In genomic region chr9:134413890-134414731, GRCh38 we compare ENCODE assay signal across 10 cellular contexts.
A peak's percentile ranks its signal among the peaks of the same experiment; 100 is the strongest.
DNase-seq lines count a peak whose midpoint lies in the region; ATAC-seq and TF ChIP-seq lines count a peak whose summit lies in the region.
"Had no signal": no experiment of that assay in that cellular context is flagged by ENCODE, and none has a peak within 500 bp of the region (broad histone marks: within the 10 kb centered on the region; RNA-seq: fewer than 3 reads in every experiment).

No MANE protein-coding gene starts in this region.

- TF ChIP-seq CTCF in RWPE2 (IDR thresholded peaks at IDR 0.05; ENCODE audit: poor library complexity, severe bottlenecking) (no peak), Caco-2 (IDR thresholded peaks at IDR 0.05; ENCODE audit: insufficient read depth in 1 of 2, low read depth in 1 of 2, low read length in 1 of 2, severe bottlenecking in 1 of 2, unreplicated experiment in 1 of 2) (no peak)

- H3K36me3 ChIP-seq in RWPE2 (ENCODE audit: low read depth) (peaks cover 26% of the 10 kb centered on the region), Caco-2 (ENCODE audit: control insufficient read depth, insufficient read depth, low read length) (peaks cover 3% of the 10 kb centered on the region; the same call in 1 of the 2 replicates)

- intact Hi-C loops in Caco-2 (cut with micrococcal nuclease; ENCODE audit: unreplicated experiment): no loop called here

- H3K4me3 ChIP-seq in RWPE2 (ENCODE audit: severe bottlenecking) (no peak overlapping the region), Caco-2 (ENCODE audit: low read depth, low read length) (no peak overlapping the region)
- H3K4me3 ChIP-seq: right lobe of liver had no signal

- H3K27me3 ChIP-seq in RWPE2 (ENCODE audit: insufficient read depth, poor library complexity, severe bottlenecking): no peaks in the 10 kb centered on the region
- no peaks in the 10 kb centered on the region for H3K27me3 ChIP-seq in Caco-2 (replicated peaks; ENCODE audit: control insufficient read depth, insufficient read depth, low read length)
- H3K27me3 ChIP-seq: right lobe of liver had no signal

- H3K27ac ChIP-seq in RWPE2 (ENCODE audit: poor library complexity, severe bottlenecking): peak overlapping the region; percentile 47

- H3K9me3 Mint-ChIP-seq in Caco-2 (ENCODE audit: unreplicated experiment): no peaks in the 10 kb centered on the region
- H3K9me3 Mint-ChIP-seq: H9 had no signal

- no peak overlapping the region for H3K27ac Mint-ChIP-seq in Caco-2 (ENCODE audit: unreplicated experiment)

- ATAC-seq in RWPE2 (ENCODE audit: low read depth): peak; percentile 87
- no peak for ATAC-seq in left lobe of liver
- ATAC-seq: right lobe of liver had no signal

- H3K9me3 ChIP-seq in RWPE2 (ENCODE audit: severe bottlenecking): no peaks in the 10 kb centered on the region
- H3K9me3 ChIP-seq in Caco-2: no peaks in the 10 kb centered on the region
- H3K9me3 ChIP-seq: right lobe of liver had no signal

- H3K4me1 Mint-ChIP-seq in Caco-2 (ENCODE audit: low read depth, unreplicated experiment): no peaks in the 10 kb centered on the region

- H3K4me1 ChIP-seq in RWPE2 (ENCODE audit: insufficient read depth, poor library complexity, severe bottlenecking): peaks cover 27% of the 10 kb centered on the region
- peaks cover 9% of the 10 kb centered on the region for H3K4me1 ChIP-seq in Caco-2

- H3K27me3 Mint-ChIP-seq in Caco-2 (ENCODE audit: insufficient read depth, unreplicated experiment): no peaks in the 10 kb centered on the region

- H3K4me3 Mint-ChIP-seq in Caco-2 (ENCODE audit: unreplicated experiment): no peak overlapping the region
- H3K4me3 Mint-ChIP-seq: H9 had no signal

- DNase-seq in HK-2 (ENCODE audit: unreplicated experiment) (peak; percentile 23), RWPE2 (ENCODE audit: low spot score) (peak; percentile 90), glomerular visceral epithelial cell (ENCODE audit: extremely low spot score) (peak; percentile 74), smooth muscle cell of the brain vasculature (ENCODE audit: low read depth, low spot score) (peak; percentile 39), left lobe of liver (ENCODE audit: low spot score) (no peak), Caco-2 (no peak)
- DNase-seq in activated naive CD4-positive, alpha-beta T cell treated with anti-CD3 and anti-CD28 coated beads, Interleukin-2, amount 50 U/mL, for 16 hours: no peak
- no peak for DNase-seq in stimulated activated naive CD4-positive, alpha-beta T cell treated with Interleukin-2 at 50 U/mL for 16 hours (lab: John Stamatoyannopoulos, UW)
- DNase-seq: H9 had no signal

- BruUV-seq in Caco-2 (replicated peaks; lab: Mats Ljungman, UMichigan): no TSS peak

- peaks cover 49% of the 10 kb centered on the region for H3K36me3 Mint-ChIP-seq in Caco-2 (ENCODE audit: insufficient read depth, unreplicated experiment)

- CTCF ChIA-PET in Caco-2 (lab: Charles Lee): no interaction called here

- POLR2A ChIA-PET in Caco-2 (lab: Charles Lee): no interaction called here

Comparison
In these comparisons a context has a peak if more than half of its experiments do, and no peak if none do; other contexts are left out.
1. DNase-seq: peak in HK-2 (single experiment), RWPE2 (single experiment), glomerular visceral epithelial cell (single experiment) and smooth muscle cell of the brain vasculature (single experiment); none in activated naive CD4-positive, alpha-beta T cell treated with anti-CD3 and anti-CD28 coated beads, Interleukin-2, amount 50 U/mL, for 16 hours (single experiment), left lobe of liver (single experiment), Caco-2 (0 of 2) and stimulated activated naive CD4-positive, alpha-beta T cell treated with Interleukin-2 at 50 U/mL for 16 hours (single experiment).